In genomic region chr10:48306265-48306869, GRCh38 we compare ENCODE assay signal across 8 cellular contexts.
DNase-seq lines count a peak whose midpoint lies in the region; ATAC-seq and TF ChIP-seq lines count a peak whose summit lies in the region.

Gene MAPK8 (plus strand): TSS chr10:48306677. CDS start chr10:48401661, 94,984 bp downstream.

- ATAC-seq in GM19035 (IDR thresholded peaks at IDR 0.05; ENCODE audit: unreplicated experiment) = peak; percentile 81
- ATAC-seq in HG03342 (IDR thresholded peaks at IDR 0.05; ENCODE audit: unreplicated experiment) = peak; percentile 84
- ATAC-seq in activated CD4-positive, CD25-positive, alpha-beta regulatory T cell treated with anti-CD3 and anti-CD28 coated beads, Interleukin-2, amount 50 U/mL, for 24 hours = peak; percentile 86 to 87
- ATAC-seq in central memory CD8-positive, alpha-beta T cell (replicated peaks; ENCODE audit: extremely low read depth, poor library complexity, severe bottlenecking) = peak; percentile 87

- H3K4me3 Mint-ChIP-seq in central memory CD8-positive, alpha-beta T cell = peak within 1 kb of the TSS; percentile 73

- peak within 1 kb of the TSS; percentile 63 for H3K27ac Mint-ChIP-seq in central memory CD8-positive, alpha-beta T cell (ENCODE audit: low read depth)

- peaks cover 18% of the 10 kb centered on the region for H3K4me1 Mint-ChIP-seq in central memory CD8-positive, alpha-beta T cell

- H3K9me3 Mint-ChIP-seq in central memory CD8-positive, alpha-beta T cell = no peaks in the 10 kb centered on the region

- H3K27me3 Mint-ChIP-seq in central memory CD8-positive, alpha-beta T cell = no peaks in the 10 kb centered on the region

- TF ChIP-seq CTCF in AG09319 (IDR thresholded peaks at IDR 0.05; ENCODE audit: low read depth, low read length) = no peak

- peaks cover 5% of the 10 kb centered on the region for H3K36me3 Mint-ChIP-seq in central memory CD8-positive, alpha-beta T cell (ENCODE audit: insufficient read depth)

- DNase-seq in AG09319 (ENCODE audit: extremely low read depth, low read depth) (peak; percentile 63), NCI-H345 treated with DMSO at 0.1 percent for 48 hours (lab: John Stamatoyannopoulos, UW; ENCODE audit: unreplicated experiment) (peak; percentile 61), islet precursor cell (peak; percentile 98)
- peak; percentile 87 to 92 for DNase-seq in central memory CD8-positive, alpha-beta T cell (ENCODE audit: low spot score in 2 of 2)
- DNase-seq in stimulated activated CD4-positive, alpha-beta T cell treated with anti-CD3 and anti-CD28 coated beads, Interleukin-12 subunit alpha, Interleukin-12 subunit beta, amount 100 ng/mL, for 48 hours (ENCODE audit: low read depth in 2 of 3, low spot score in 1 of 3) = peak; percentile 82 to 87 (median 84)

Comparison
In these comparisons a context has a peak if more than half of its experiments do, and no peak if none do; other contexts are left out.
1. Peak in every context shown above with its lines: DNase-seq and ATAC-seq.